1 cellular context compared by ENCODE assay signal in the genomic region with DNA sequence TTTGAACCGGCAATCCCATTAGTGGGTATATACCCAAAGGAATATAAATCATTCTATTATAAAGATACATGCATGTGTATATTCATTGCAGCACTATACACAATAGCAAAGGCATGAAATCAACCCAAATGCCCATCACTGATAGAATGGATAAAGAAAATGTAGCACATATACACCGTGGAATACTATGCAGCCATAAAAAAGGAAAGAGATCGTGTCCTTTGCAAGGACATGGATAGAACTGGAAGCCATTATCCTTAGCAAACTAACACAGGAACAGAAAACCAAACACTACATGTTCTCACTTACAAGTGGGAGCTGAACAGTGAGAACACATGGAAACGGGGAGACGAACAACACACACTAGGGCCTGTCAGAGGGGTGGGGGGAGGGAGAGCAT. TPM values are rescaled to one million over a fixed set of nuclear protein-coding genes. Genes with fewer than 3 reads are reported as not detected.
"Had no signal": no experiment of that assay in that cellular context is flagged by ENCODE, and none has a peak within 500 bp of the region (broad histone marks: within the 10 kb centered on the region; RNA-seq: fewer than 3 reads in every experiment).

No MANE protein-coding gene starts in this region.

RNA-seq across cellular contexts. Expression of a gene that starts 59.4 kb away (rescaled TPM):
- total RNA-seq: G401 had no signal
